15 cellular contexts compared by ENCODE assay signal in the genomic region with DNA sequence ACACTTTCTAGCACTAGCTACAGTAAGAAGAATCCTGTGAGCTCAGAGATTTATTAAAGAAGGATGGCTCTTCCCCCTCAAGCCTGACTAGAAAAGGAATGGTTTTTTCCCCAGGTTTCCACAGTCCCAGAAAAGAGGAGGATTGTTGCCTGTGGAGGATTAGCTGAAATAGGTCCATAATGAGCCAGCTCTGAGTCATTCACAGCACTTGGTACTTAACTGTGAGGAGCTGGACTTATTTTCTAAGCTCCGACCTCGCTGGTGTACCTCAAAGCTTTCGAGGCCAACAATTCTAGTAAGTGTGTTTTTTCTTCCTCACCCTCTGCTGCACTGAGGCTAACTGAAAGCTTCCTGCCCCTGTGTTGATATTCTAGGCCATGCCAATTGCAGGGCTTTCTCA.
DNase-seq lines count a peak whose midpoint lies in the region; ATAC-seq, FAIRE-seq and TF ChIP-seq lines count a peak whose summit lies in the region.
"Had no signal": no experiment of that assay in that cellular context is flagged by ENCODE, and none has a peak within 500 bp of the region (broad histone marks: within the 10 kb centered on the region; RNA-seq: fewer than 3 reads in every experiment).

No MANE protein-coding gene starts in this region.

- DNase-seq in AG04449 (ENCODE audit: low read depth, low spot score) = peak; percentile 49
- DNase-seq in IMR-90 = peak; percentile 45
- DNase-seq in brain pericyte (ENCODE audit: low read depth, low spot score) = peak; percentile 12
- DNase-seq in keratinocyte (ENCODE audit: low read depth, low spot score) = no peak
- DNase-seq in NCI-H1930 (lab: John Stamatoyannopoulos, UW) = no peak
- no peak for DNase-seq in NCI-H510A treated with DMSO at 0.1 percent for 48 hours (lab: John Stamatoyannopoulos, UW)
- DNase-seq in NCI-H128 (lab: John Stamatoyannopoulos, UW; ENCODE audit: unreplicated experiment) = no peak
- DNase-seq in stimulated activated CD4-positive, alpha-beta T cell treated with anti-CD3 and anti-CD28 coated beads, Interleukin-12 subunit alpha, Interleukin-12 subunit beta, amount 100 ng/mL, for 4 hours = no peak
- DNase-seq: activated naive CD4-positive, alpha-beta T cell; Caco-2; lower lobe of right lung; NCI-H2171 treated with DMSO at 0.1 percent for 48 hours; sigmoid colon; stimulated activated naive CD8-positive, alpha-beta T cell treated with anti-CD3 and anti-CD28 coated beads, Interleukin-15, amount 100 ng/mL, for 72 hours had no signal

- ATAC-seq in IMR-90 (ENCODE audit: low read depth) = peak; percentile 73
- ATAC-seq: lower lobe of right lung; stimulated activated naive CD8-positive, alpha-beta T cell treated with anti-CD3 and anti-CD28 coated beads, Interleukin-15, amount 100 ng/mL, for 72 hours had no signal

- H3K9me3 ChIP-seq in IMR-90 (ENCODE audit: control insufficient read depth, insufficient read depth, low read length) (no peaks in the 10 kb centered on the region), keratinocyte (ENCODE audit: control insufficient read depth, low read depth, low read length) (no peaks in the 10 kb centered on the region)
- H3K9me3 ChIP-seq: Caco-2, sigmoid colon had no signal

- H3K14ac ChIP-seq in IMR-90 (replicated peaks; ENCODE audit: low read depth, low read length) = no peak overlapping the region

- H4K91ac ChIP-seq in IMR-90 (ENCODE audit: insufficient read depth, low read depth, low read length) = no peak overlapping the region

- H4K8ac ChIP-seq in IMR-90 (ENCODE audit: low read depth in 2 of 2, low read length in 2 of 2) = no peak overlapping the region

- no peak overlapping the region for H3K56ac ChIP-seq in IMR-90 (ENCODE audit: extremely low read depth, insufficient read depth, low read length)

- dilution Hi-C loops in IMR-90 (cut with HindIII; ENCODE audit: low sequenced_read_pairs, unreplicated experiment) (no loop called here), keratinocyte (cut with MboI; ENCODE audit: extremely low pct_ligation_motif_present, low sequenced_read_pairs) (no loop called here)

- H3K27me3 ChIP-seq in IMR-90 (ENCODE audit: control insufficient read depth, insufficient read depth, low read length) = peaks cover 10% of the 10 kb centered on the region
- no peaks in the 10 kb centered on the region for H3K27me3 ChIP-seq in keratinocyte (ENCODE audit: control insufficient read depth, extremely low read depth, insufficient read depth, low read length)
- H3K27me3 ChIP-seq: sigmoid colon had no signal

- TF ChIP-seq CTCF in AG04449 (IDR thresholded peaks at IDR 0.05; ENCODE audit: insufficient read depth, low read length, missing control alignments) (no peak), IMR-90 (conservative IDR thresholded peaks at IDR 0.05; ENCODE audit: low read depth, low read length) (no peak), keratinocyte (optimal IDR thresholded peaks at IDR 0.05 in 1 of 3, IDR thresholded peaks at IDR 0.05 in 1 of 3, conservative IDR thresholded peaks at IDR 0.05 in 1 of 3; ENCODE audit: extremely low read depth in 1 of 3, insufficient read depth in 2 of 3, low read length in 3 of 3) (no peak)

- H2AK9ac ChIP-seq in IMR-90 (replicated peaks; ENCODE audit: low read depth, low read length, poor library complexity) = no peak overlapping the region

- H3K4me3 ChIP-seq in AG04449 (ENCODE audit: low read depth, low read length) (no peak overlapping the region), IMR-90 (ENCODE audit: insufficient read depth, low read depth, low read length) (no peak overlapping the region), keratinocyte (ENCODE audit: control insufficient read depth in 2 of 3, extremely low read depth in 1 of 3, insufficient read depth in 2 of 3, low read depth in 1 of 3, low read length in 3 of 3) (no peak overlapping the region)
- H3K4me3 ChIP-seq: lower lobe of right lung, sigmoid colon had no signal

- H2AFZ ChIP-seq in IMR-90 (replicated peaks; ENCODE audit: low read length, poor library complexity) (no peak overlapping the region), keratinocyte (ENCODE audit: control insufficient read depth, low read length) (no peak overlapping the region)

- TF ChIP-seq RAD21 in IMR-90 (IDR thresholded peaks at IDR 0.05; ENCODE audit: low read length) = no peak

- H3K4me1 ChIP-seq in IMR-90 (ENCODE audit: control insufficient read depth, insufficient read depth, low read length) = no peaks in the 10 kb centered on the region
- H3K4me1 ChIP-seq in keratinocyte (ENCODE audit: control insufficient read depth, extremely low read depth, insufficient read depth, low read length) = no peaks in the 10 kb centered on the region
- H3K4me1 ChIP-seq: Caco-2, lower lobe of right lung, sigmoid colon had no signal

- no peaks in the 10 kb centered on the region for H3K9me1 ChIP-seq in IMR-90 (ENCODE audit: insufficient read depth, low read length)
- H3K9me1 ChIP-seq in keratinocyte (ENCODE audit: control insufficient read depth, extremely low read depth, insufficient read depth, low read length) = no peaks in the 10 kb centered on the region

- H2AK5ac ChIP-seq in IMR-90 (ENCODE audit: low read depth, low read length) = no peak overlapping the region

- POLR2A ChIA-PET in AG04449 (lab: Yijun Ruan, JAX) (interaction anchor here (0.6 kb wide), 1 partner anchor 152 kb away, joined by 3 read pairs; no protein-coding TSS in a partner anchor), IMR-90 (lab: Charles Lee; ENCODE audit: unreplicated experiment) (no interaction called here)

- H2BK120ac ChIP-seq in IMR-90 (ENCODE audit: low read depth, low read length) = no peak overlapping the region

- in situ Hi-C loops in IMR-90 (cut with MboI; ENCODE audit: low sequenced_read_pairs) = no loop called here

- no peak overlapping the region for H4K5ac ChIP-seq in IMR-90 (ENCODE audit: low read depth, low read length)

- WGBS in IMR-90 (ENCODE audit: extremely low coverage in 2 of 2, insufficient read length in 1 of 2), 2 experiments = no CpG with 5 or more reads among the region's 3 CpGs

- no peak overlapping the region for H2BK5ac ChIP-seq in IMR-90 (ENCODE audit: low read depth, low read length, poor library complexity, severe bottlenecking)

- H3K18ac ChIP-seq in IMR-90 (ENCODE audit: low read depth, low read length) = no peak overlapping the region

- H3K36me3 ChIP-seq in IMR-90 (ENCODE audit: control insufficient read depth, insufficient read depth, low read length) = no peaks in the 10 kb centered on the region
- no peaks in the 10 kb centered on the region for H3K36me3 ChIP-seq in keratinocyte (ENCODE audit: control insufficient read depth in 2 of 2, extremely low read depth in 1 of 2, insufficient read depth in 2 of 2, low read length in 2 of 2)
- H3K36me3 ChIP-seq: lower lobe of right lung, sigmoid colon had no signal

- no peaks in the 10 kb centered on the region for H4K20me1 ChIP-seq in IMR-90 (ENCODE audit: insufficient read depth, low read length)
- no peaks in the 10 kb centered on the region for H4K20me1 ChIP-seq in keratinocyte (ENCODE audit: control insufficient read depth, extremely low read depth, insufficient read depth, low read length)

- no peak overlapping the region for H3K23ac ChIP-seq in IMR-90 (ENCODE audit: low read depth, low read length)

- H3K79me2 ChIP-seq in keratinocyte (ENCODE audit: control insufficient read depth, insufficient read depth, low read length) = no peaks in the 10 kb centered on the region

- CTCF ChIA-PET in AG04449 (lab: Yijun Ruan, JAX) = interaction anchor here (0.9 kb wide), 1 partner anchor 434 kb away, joined by 3 read pairs; no protein-coding TSS in a partner anchor
- CTCF ChIA-PET in IMR-90 (lab: Yijun Ruan, JAX) = interaction anchor here (0.6 kb wide), 1 partner anchor 444 kb away, joined by 4 read pairs; no protein-coding TSS in a partner anchor

- BruUV-seq in IMR-90 (replicated peaks; lab: Mats Ljungman, UMichigan) = no TSS peak

- FAIRE-seq in keratinocyte (lab: Jason Lieb, UNC) = peak; percentile 57
- FAIRE-seq: A204.1 had no signal

- intact Hi-C loops in IMR-90 (cut with micrococcal nuclease) = no loop called here

- no peak for TF ChIP-seq POLR2A in IMR-90 (IDR thresholded peaks at IDR 0.05; ENCODE audit: low read depth, low read length)

- no peak overlapping the region for H3K4ac ChIP-seq in IMR-90 (ENCODE audit: low read depth, low read length)

- H2BK20ac ChIP-seq in IMR-90 (ENCODE audit: low read depth, low read length) = no peak overlapping the region

- no peak overlapping the region for H3K27ac ChIP-seq in IMR-90 (ENCODE audit: insufficient read depth, low read length)
- no peak overlapping the region for H3K27ac ChIP-seq in keratinocyte (ENCODE audit: control insufficient read depth, insufficient read depth, low read length)
- H3K27ac ChIP-seq: lower lobe of right lung, sigmoid colon had no signal

- H3K4me2 ChIP-seq in IMR-90 (ENCODE audit: low read depth, low read length) (no peak overlapping the region), keratinocyte (ENCODE audit: control insufficient read depth, extremely low read depth, insufficient read depth, low read depth, low read length) (no peak overlapping the region)

- H3K79me1 ChIP-seq in IMR-90 (ENCODE audit: low read depth in 1 of 2, low read length in 2 of 2) = no peaks in the 10 kb centered on the region

- no peak overlapping the region for H2BK15ac ChIP-seq in IMR-90 (ENCODE audit: low read depth, low read length)

- no peak overlapping the region for H3K9ac ChIP-seq in IMR-90 (ENCODE audit: low read depth, low read length)
- H3K9ac ChIP-seq in keratinocyte (ENCODE audit: control insufficient read depth, extremely low read depth, insufficient read depth, low read length) = no peak overlapping the region

TF ChIP-seq in IMR-90, 13 proteins besides CTCF, POLR2A, EP300 and RAD21:
- TF ChIP-seq SMC3 (IDR thresholded peaks at IDR 0.05; ENCODE audit: low read depth, low read length) (no peak), NFE2L2 (IDR thresholded peaks at IDR 0.05; ENCODE audit: low read depth, low read length) (no peak), CHD1 (IDR thresholded peaks at IDR 0.05; ENCODE audit: low read depth, low read length) (no peak)

Comparison
In these comparisons a context has a peak if more than half of its experiments do, and no peak if none do; other contexts are left out.
1. DNase-seq: peak in AG04449 (single experiment), IMR-90 (single experiment) and brain pericyte (single experiment); none in keratinocyte (single experiment), NCI-H1930 (0 of 2), NCI-H510A treated with DMSO at 0.1 percent for 48 hours (single experiment), NCI-H128 (single experiment) and stimulated activated CD4-positive, alpha-beta T cell treated with anti-CD3 and anti-CD28 coated beads, Interleukin-12 subunit alpha, Interleukin-12 subunit beta, amount 100 ng/mL, for 4 hours (single experiment).